In genomic region chr1:244835276-244836134, GRCh38 we compare ENCODE assay signal across 8 cellular contexts. TPM values are rescaled to one million over a fixed set of nuclear protein-coding genes. Genes with fewer than 3 reads are reported as not detected.
A peak's percentile ranks its signal among the peaks of the same experiment; 100 is the strongest.
DNase-seq lines count a peak whose midpoint lies in the region; ATAC-seq and TF ChIP-seq lines count a peak whose summit lies in the region.

Gene COX20, plus strand, starts transcription at chr1:244835658. Its CDS starts 57 bp downstream, at chr1:244835715.

- H3K36me3 Mint-ChIP-seq in activated CD4-positive, alpha-beta T cell treated with anti-CD3 and anti-CD28 coated beads for 36 hours (ENCODE audit: low read depth), result peaks cover 44% of the 10 kb centered on the region

- H3K4me1 Mint-ChIP-seq in activated CD4-positive, alpha-beta T cell treated with anti-CD3 and anti-CD28 coated beads for 36 hours, result peaks cover 43% of the 10 kb centered on the region

- peak within 1 kb of the TSS; percentile 82 to 98 for H3K9ac ChIP-seq in colonic mucosa (ENCODE audit: low read depth in 2 of 2, low read length in 2 of 2)

- peak; percentile 51 for ATAC-seq in GM18873 (IDR thresholded peaks at IDR 0.05; ENCODE audit: low FRiP score, unreplicated experiment)
- ATAC-seq in HG03139 (IDR thresholded peaks at IDR 0.05; ENCODE audit: unreplicated experiment), result peak; percentile 56
- ATAC-seq in activated CD4-positive, alpha-beta T cell treated with anti-CD3 and anti-CD28 coated beads for 36 hours, result peak; percentile 60

- TF ChIP-seq CTCF in AG09319 (IDR thresholded peaks at IDR 0.05; ENCODE audit: low read depth, low read length) (no peak; the same call in 1 of the 2 replicates), colonic mucosa (IDR thresholded peaks at IDR 0.05) (no peak)

- no peaks in the 10 kb centered on the region for H3K9me3 Mint-ChIP-seq in activated CD4-positive, alpha-beta T cell treated with anti-CD3 and anti-CD28 coated beads for 36 hours (ENCODE audit: low read depth)

- no peaks in the 10 kb centered on the region for H3K9me3 ChIP-seq in colonic mucosa

- H3K4me3 Mint-ChIP-seq in activated CD4-positive, alpha-beta T cell treated with anti-CD3 and anti-CD28 coated beads for 36 hours, result peak within 1 kb of the TSS; percentile 80

- POLR2A ChIA-PET in activated CD4-positive, alpha-beta T cell treated with anti-CD3 and anti-CD28 coated beads for 36 hours (lab: Charles Lee), result interaction anchor here (0.6 to 4.5 kb wide), 8 partner anchors 9 to 1272 kb away, joined by 3 to 74 read pairs (median 4); partner anchors contain the start of gene HNRNPU

- intact Hi-C loops in activated CD4-positive, alpha-beta T cell treated with anti-CD3 and anti-CD28 coated beads for 36 hours (cut with DNase I, micrococcal nuclease), result loop anchor here (1.0 to 10.0 kb wide), 15 partner anchors 28 to 1729 kb away; partner anchors contain the start of genes AKT3 (in 1 of the 2), CEP170 (in 1 of the 2), CNST (in 1 of the 2) and DESI2 (in 1 of the 2)
- intact Hi-C loops in colonic mucosa (cut with DNase I), result loop anchor here (2.0 to 10.0 kb wide), 2 partner anchors 29 to 139 kb away; partner anchors contain the start of gene HNRNPU

- no peaks in the 10 kb centered on the region for H3K27me3 ChIP-seq in colonic mucosa

- CTCF ChIA-PET in activated CD4-positive, alpha-beta T cell treated with anti-CD3 and anti-CD28 coated beads for 36 hours (lab: Charles Lee), result interaction anchor here (0.9 to 3.6 kb wide), 9 partner anchors 13 to 207 kb away, joined by 4 to 29 read pairs (median 9); partner anchors contain the start of gene HNRNPU

- peak; percentile 75 for DNase-seq in AG09319 (ENCODE audit: extremely low read depth, low read depth)
- peak; percentile 81 for DNase-seq in NCI-H345 treated with DMSO at 0.1 percent for 48 hours (lab: John Stamatoyannopoulos, UW; ENCODE audit: unreplicated experiment)
- peak; percentile 92 for DNase-seq in activated CD4-positive, alpha-beta T cell treated with anti-CD3 and anti-CD28 coated beads for 36 hours
- peak; percentile 92 for DNase-seq in colonic mucosa
- peak; percentile 98 for DNase-seq in left kidney (ENCODE audit: low read depth, low spot score)
- peak; percentile 86 for DNase-seq in stimulated activated CD4-positive, alpha-beta T cell treated with anti-CD3 and anti-CD28 coated beads, Interleukin-1b, Interleukin-23, amount 100 ng/mL, for 48 hours

- H3K4me3 ChIP-seq in colonic mucosa, result peak within 1 kb of the TSS; percentile 46

- peak within 1 kb of the TSS; percentile 99 for H3K27ac Mint-ChIP-seq in activated CD4-positive, alpha-beta T cell treated with anti-CD3 and anti-CD28 coated beads for 36 hours

- peak within 1 kb of the TSS; percentile 99 for H3K27ac ChIP-seq in colonic mucosa

- H3K4me1 ChIP-seq in colonic mucosa, result no peaks in the 10 kb centered on the region

- H3K36me3 ChIP-seq in colonic mucosa, result no peaks in the 10 kb centered on the region

- no peaks in the 10 kb centered on the region for H3K27me3 Mint-ChIP-seq in activated CD4-positive, alpha-beta T cell treated with anti-CD3 and anti-CD28 coated beads for 36 hours

RNA-seq across cellular contexts. Expression of gene COX20, which starts in this region (rescaled TPM):
- total RNA-seq in activated CD4-positive, alpha-beta T cell treated with anti-CD3 and anti-CD28 coated beads for 36 hours, result 10 to 100 TPM; 32.0 to 33.2 TPM
- 10 to 100 TPM; 26.1 to 31.5 TPM for total RNA-seq in colonic mucosa

Comparison
In these comparisons a context has a peak if more than half of its experiments do, and no peak if none do; other contexts are left out.
1. Peak in every context shown above with its lines: DNase-seq, ATAC-seq, H3K4me3 ChIP-seq and H3K27ac ChIP-seq.